ENCODE assay signal across 8 cellular contexts in the genomic region with DNA sequence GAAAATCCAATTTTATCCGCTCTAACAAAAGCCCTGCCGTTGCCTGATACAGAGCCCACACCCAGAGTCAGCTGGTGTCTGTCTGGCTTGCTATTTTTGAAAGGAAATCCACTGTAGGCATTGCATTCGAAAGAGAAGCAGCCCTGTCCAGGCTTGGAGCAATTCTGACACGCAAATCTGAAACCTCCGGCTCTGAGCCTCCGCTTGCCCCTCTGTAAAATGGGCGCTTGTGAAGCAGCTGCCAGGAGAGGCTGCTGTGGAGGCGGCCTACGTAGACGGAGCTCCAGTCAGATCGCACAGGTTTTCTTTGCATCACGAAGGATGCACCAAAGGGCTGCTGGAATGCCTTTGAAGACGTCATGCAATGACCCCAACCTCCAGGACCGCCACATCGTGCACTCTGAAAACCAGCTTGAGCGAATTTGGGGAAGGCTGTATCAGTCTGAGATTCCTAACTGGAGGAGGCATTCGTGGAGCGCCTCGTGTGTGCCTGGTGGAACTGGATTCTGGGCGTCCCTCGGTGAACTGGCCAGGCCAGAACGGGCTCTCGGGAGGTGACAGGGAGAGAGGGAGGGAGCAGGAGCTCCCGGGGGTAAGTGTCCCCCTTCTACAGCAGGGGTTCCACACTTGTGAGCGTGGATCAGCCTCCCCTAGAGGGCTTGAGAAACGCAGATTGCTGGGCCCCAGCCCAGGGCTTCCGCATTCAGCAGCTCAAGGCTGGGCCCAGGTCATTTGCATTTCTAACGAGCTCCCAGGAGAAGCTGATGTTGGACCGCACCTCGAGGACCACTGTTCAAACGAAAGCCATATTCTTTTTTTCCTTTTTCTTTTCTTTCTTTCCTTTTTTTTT.
DNase-seq lines count a peak whose midpoint lies in the region; ATAC-seq and TF ChIP-seq lines count a peak whose summit lies in the region.

No MANE protein-coding gene starts in this region.

- H3K9ac ChIP-seq in stomach smooth muscle (ENCODE audit: low read length in 2 of 2) = peak overlapping the region in 1 of 2 donors; percentile 10

- H3K36me3 ChIP-seq in stomach smooth muscle (ENCODE audit: control insufficient read depth in 2 of 2, insufficient read depth in 2 of 2, low read length in 2 of 2) (no peaks in the 10 kb centered on the region), MG63 (no peaks in the 10 kb centered on the region)

- H3K36me3 Mint-ChIP-seq in brain = no peaks in the 10 kb centered on the region

- peak overlapping the region in 4 of 5 experiments; percentile 41 to 72 (median 52) for H3K27ac Mint-ChIP-seq in brain

- no peak for DNase-seq in AG04449 (ENCODE audit: low read depth, low spot score)
- DNase-seq in LNCaP clone FGC (ENCODE audit: low read depth) = no peak
- no peak for DNase-seq in MG63
- DNase-seq in NCI-H2196 treated with DMSO at 0.1 percent for 48 hours (lab: John Stamatoyannopoulos, UW; ENCODE audit: unreplicated experiment) = no peak

- CTCF ChIA-PET in AG04449 (lab: Yijun Ruan, JAX) = interaction anchor here (0.6 to 3.6 kb wide), 10 partner anchors 8 to 367 kb away, joined by 3 to 26 read pairs (median 6); partner anchors contain the start of gene ERCC4

- peaks cover 3 to 12% (median 9%) of the 10 kb centered on the region in 5 experiments for H3K9me3 Mint-ChIP-seq in brain

- POLR2A ChIA-PET in AG04449 (lab: Yijun Ruan, JAX) = interaction anchor here (0.9 to 1.5 kb wide), 5 partner anchors 15 to 171 kb away, joined by 3 to 7 read pairs (median 3); no protein-coding TSS in a partner anchor

- ATAC-seq in GM19023 (IDR thresholded peaks at IDR 0.05; ENCODE audit: unreplicated experiment) = peak; percentile 11

- peak overlapping the region; percentile 47 for H3K4me3 ChIP-seq in AG04449 (ENCODE audit: low read depth, low read length)
- H3K4me3 ChIP-seq in LNCaP clone FGC (ENCODE audit: low read depth, low read length) = peak overlapping the region; percentile 92
- peak overlapping the region; percentile 89 to 90 for H3K4me3 ChIP-seq in stomach smooth muscle (ENCODE audit: low read length in 2 of 2)
- no peak overlapping the region; the same call in 1 of the 2 replicates for H3K4me3 ChIP-seq in MG63

- peaks cover 23% of the 10 kb centered on the region for H3K4me1 Mint-ChIP-seq in brain

- TF ChIP-seq CTCF in AG04449 (IDR thresholded peaks at IDR 0.05; ENCODE audit: insufficient read depth, low read length, missing control alignments) = no peak
- no peak for TF ChIP-seq CTCF in LNCaP clone FGC (IDR thresholded peaks at IDR 0.05; ENCODE audit: control insufficient read depth, extremely low read depth, insufficient read depth)
- TF ChIP-seq CTCF in brain (conservative IDR thresholded peaks at IDR 0.05) = no peak

- H3K27me3 ChIP-seq in layer of hippocampus (ENCODE audit: control insufficient read depth, insufficient read depth, low read length) (no peaks in the 10 kb centered on the region), stomach smooth muscle (ENCODE audit: control insufficient read depth in 1 of 2, insufficient read depth in 2 of 2, low read length in 2 of 2) (no peaks in the 10 kb centered on the region), MG63 (no peaks in the 10 kb centered on the region)

- H3K27ac ChIP-seq in layer of hippocampus (ENCODE audit: low read depth, low read length) (peak overlapping the region; percentile 80), stomach smooth muscle (ENCODE audit: low read length) (peak overlapping the region; percentile 37)

- peak overlapping the region; percentile 79 to 90 (median 84) for H3K4me3 Mint-ChIP-seq in brain

- peaks cover 3 to 5% of the 10 kb centered on the region in 2 donors for H3K9me3 ChIP-seq in stomach smooth muscle (ENCODE audit: control insufficient read depth in 2 of 2, low read length in 2 of 2)
- H3K9me3 ChIP-seq in MG63 = peaks cover 17% of the 10 kb centered on the region

- H3K4me1 ChIP-seq in stomach smooth muscle (ENCODE audit: control insufficient read depth, insufficient read depth, low read length) = peaks cover 17% of the 10 kb centered on the region

- H3K27me3 Mint-ChIP-seq in brain = peaks cover 13% of the 10 kb centered on the region
